Comparison of ENCODE assay signal across 15 cellular contexts in genomic region chr5:32088214-32088613, GRCh38.
"Had no signal": no experiment of that assay in that cellular context is flagged by ENCODE, and none has a peak within 500 bp of the region (broad histone marks: within the 10 kb centered on the region; RNA-seq: fewer than 3 reads in every experiment).

No MANE protein-coding gene starts in this region.

- ATAC-seq: effector memory CD8-positive, alpha-beta T cell; naive thymus-derived CD4-positive, alpha-beta T cell; right cardiac atrium had no signal

- H3K27ac Mint-ChIP-seq: dendritic cell treated with granulocyte-macrophage colony-stimulating factor and Interleukin-4, amounts not matched to agents 40 ng/mL and 50 ng/mL, for 4 days; effector memory CD8-positive, alpha-beta T cell; naive thymus-derived CD4-positive, alpha-beta T cell; nephron progenitor cell had no signal

- H3K27me3 ChIP-seq: heart left ventricle had no signal

- DNase-seq: effector memory CD8-positive, alpha-beta T cell; erythroblast; foreskin melanocyte; heart left ventricle; hypothalamus; kidney glomerular epithelial cell; mesendoderm; naive thymus-derived CD4-positive, alpha-beta T cell; nephron progenitor cell; right cardiac atrium; stimulated activated CD4-positive, alpha-beta T cell treated with anti-CD3 and anti-CD28 coated beads, Interleukin-2, amount 100 ng/mL, for 48 hours; stimulated activated naive CD4-positive, alpha-beta T cell treated with Interleukin-2 at 50 U/mL for 16 hours; trophoblast cell had no signal

- H3K4me3 ChIP-seq: heart left ventricle, smooth muscle cell had no signal

- H3K9me3 Mint-ChIP-seq: dendritic cell treated with granulocyte-macrophage colony-stimulating factor and Interleukin-4, amounts not matched to agents 40 ng/mL and 50 ng/mL, for 4 days; effector memory CD8-positive, alpha-beta T cell; nephron progenitor cell had no signal

- H3K27me3 Mint-ChIP-seq: dendritic cell treated with granulocyte-macrophage colony-stimulating factor and Interleukin-4, amounts not matched to agents 40 ng/mL and 50 ng/mL, for 4 days; effector memory CD8-positive, alpha-beta T cell; naive thymus-derived CD4-positive, alpha-beta T cell had no signal

- H3K9me3 ChIP-seq: heart left ventricle had no signal

- H3K27ac ChIP-seq: heart left ventricle had no signal

- H3K4me3 Mint-ChIP-seq: dendritic cell treated with granulocyte-macrophage colony-stimulating factor and Interleukin-4, amounts not matched to agents 40 ng/mL and 50 ng/mL, for 4 days; effector memory CD8-positive, alpha-beta T cell; naive thymus-derived CD4-positive, alpha-beta T cell; nephron progenitor cell had no signal
